ENCODE assay signal across 16 cellular contexts in the genomic region with DNA sequence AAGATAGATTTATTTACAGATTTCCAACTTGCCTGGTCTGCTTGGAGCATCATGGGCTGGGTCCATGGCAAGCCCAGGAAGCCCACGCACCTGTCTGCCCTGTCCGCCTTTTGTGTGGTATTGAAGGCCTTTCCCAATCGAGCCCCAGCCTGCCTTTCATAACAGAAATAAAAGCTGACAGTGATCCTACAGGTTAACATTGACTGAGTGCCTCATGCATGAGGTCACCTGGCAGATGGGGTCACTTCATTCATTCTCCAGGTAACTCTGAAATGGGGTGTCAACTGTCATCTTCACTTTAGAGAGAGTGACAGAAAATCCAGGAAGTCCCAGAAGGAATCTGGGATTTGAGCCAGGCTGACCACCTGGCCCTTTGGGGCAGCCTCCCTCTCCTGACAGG.
"Had no signal": no experiment of that assay in that cellular context is flagged by ENCODE, and none has a peak within 500 bp of the region (broad histone marks: within the 10 kb centered on the region; RNA-seq: fewer than 3 reads in every experiment).

No MANE protein-coding gene starts in this region.

- DNase-seq: activated CD4-positive, alpha-beta T cell treated with anti-CD3 and anti-CD28 coated beads, Interleukin-2, amount 50 U/mL, for 1 hour; cerebellar nuclear complex; endodermal cell; left colon; naive thymus-derived CD4-positive, alpha-beta T cell; sigmoid colon; stimulated activated CD4-positive, alpha-beta T cell treated with anti-CD3 and anti-CD28 coated beads, Interleukin-12 subunit alpha, Interleukin-12 subunit beta, amount 100 ng/mL, for 4 hours; stimulated activated naive CD4-positive, alpha-beta T cell treated with Interleukin-2 at 50 U/mL for 16 hours; T-helper 17 cell had no signal

- H3K36me3 Mint-ChIP-seq: activated naive CD4-positive, alpha-beta T cell treated with anti-CD3 and anti-CD28 coated beads, Interleukin-2, amount 50 U/mL, for 24 hours; type B pancreatic cell had no signal

- H3K9me3 ChIP-seq: prostate gland, sigmoid colon, suprapubic skin had no signal

- H3K4me3 ChIP-seq: lung, prostate gland, sigmoid colon, suprapubic skin had no signal

- H3K4me1 Mint-ChIP-seq: activated naive CD4-positive, alpha-beta T cell treated with anti-CD3 and anti-CD28 coated beads, Interleukin-2, amount 50 U/mL, for 24 hours; endodermal cell had no signal

- H3K36me3 ChIP-seq: prostate gland, sigmoid colon, suprapubic skin had no signal

- ATAC-seq: esophagus mucosa; left colon; naive thymus-derived CD4-positive, alpha-beta T cell; T-helper 17 cell had no signal

- H3K9me3 Mint-ChIP-seq: activated naive CD4-positive, alpha-beta T cell treated with anti-CD3 and anti-CD28 coated beads, Interleukin-2, amount 50 U/mL, for 24 hours; dendritic cell treated with granulocyte-macrophage colony-stimulating factor and Interleukin-4, amounts not matched to agents 40 ng/mL and 50 ng/mL, for 4 days; endodermal cell; type B pancreatic cell had no signal

- H3K4me3 Mint-ChIP-seq: activated naive CD4-positive, alpha-beta T cell treated with anti-CD3 and anti-CD28 coated beads, Interleukin-2, amount 50 U/mL, for 24 hours; dendritic cell treated with granulocyte-macrophage colony-stimulating factor and Interleukin-4, amounts not matched to agents 40 ng/mL and 50 ng/mL, for 4 days; endodermal cell; naive thymus-derived CD4-positive, alpha-beta T cell; T-helper 17 cell; type B pancreatic cell had no signal

- H3K27ac ChIP-seq: prostate gland, sigmoid colon had no signal

- H3K27ac Mint-ChIP-seq: dendritic cell treated with granulocyte-macrophage colony-stimulating factor and Interleukin-4, amounts not matched to agents 40 ng/mL and 50 ng/mL, for 4 days; endodermal cell; T-helper 17 cell; type B pancreatic cell had no signal
